18 cellular contexts compared by ENCODE assay signal in genomic region chr4:3702551-3703221, GRCh38.
"Had no signal": no experiment of that assay in that cellular context is flagged by ENCODE, and none has a peak within 500 bp of the region (broad histone marks: within the 10 kb centered on the region; RNA-seq: fewer than 3 reads in every experiment).

No MANE protein-coding gene starts in this region.

- H3K27me3 ChIP-seq: ascending aorta, testis had no signal

- H3K9me3 ChIP-seq: ascending aorta, testis had no signal

- H3K36me3 ChIP-seq: ascending aorta, breast epithelium, stomach, upper lobe of left lung, WERI-Rb-1 had no signal

- H3K27ac ChIP-seq: ascending aorta, breast epithelium, skin epidermis, stomach, testis, upper lobe of left lung, WERI-Rb-1 had no signal

- H3K27ac Mint-ChIP-seq: activated naive CD4-positive, alpha-beta T cell treated with anti-CD3 and anti-CD28 coated beads, Interleukin-2, amount 10 ng/mL, durations not matched to agents 7 days and 5 days; natural killer cell treated with Interleukin-12 subunit alpha and Interleukin-12 subunit beta and Interleukin-15 and Interleukin-18, amount 100 ng/mL, for 72 hours had no signal

- H3K4me3 Mint-ChIP-seq: activated naive CD4-positive, alpha-beta T cell treated with anti-CD3 and anti-CD28 coated beads, Interleukin-2, amount 10 ng/mL, durations not matched to agents 7 days and 5 days; natural killer cell treated with Interleukin-12 subunit alpha and Interleukin-12 subunit beta and Interleukin-15 and Interleukin-18, amount 100 ng/mL, for 72 hours had no signal

- ATAC-seq: natural killer cell treated with Interleukin-12 subunit alpha and Interleukin-12 subunit beta and Interleukin-15 and Interleukin-18, amount 100 ng/mL, for 72 hours had no signal

- H3K36me3 Mint-ChIP-seq: activated naive CD4-positive, alpha-beta T cell treated with anti-CD3 and anti-CD28 coated beads, Interleukin-2, amount 10 ng/mL, durations not matched to agents 7 days and 5 days; natural killer cell treated with Interleukin-12 subunit alpha and Interleukin-12 subunit beta and Interleukin-15 and Interleukin-18, amount 100 ng/mL, for 72 hours had no signal

- H3K4me1 Mint-ChIP-seq: activated naive CD4-positive, alpha-beta T cell treated with anti-CD3 and anti-CD28 coated beads, Interleukin-2, amount 10 ng/mL, durations not matched to agents 7 days and 5 days had no signal

- DNase-seq: activated CD4-positive, alpha-beta T cell treated with anti-CD3 and anti-CD28 coated beads for 1 hour; activated CD8-positive, alpha-beta memory T cell treated with anti-CD3 and anti-CD28 coated beads for 24 hours; activated CD8-positive, alpha-beta memory T cell treated with anti-CD3 and anti-CD28 coated beads, Interleukin-2, amount 50 U/mL, for 48 hours; activated effector memory CD4-positive, alpha-beta T cell treated with Interleukin-2 at 50 U/mL for 16 hours; activated naive CD4-positive, alpha-beta T cell treated with anti-CD3 and anti-CD28 coated beads, Interleukin-2, amount 10 ng/mL, durations not matched to agents 7 days and 5 days; activated T-cell treated with anti-CD3 and anti-CD28 coated beads, Interleukin-2, amount 50 U/mL, for 48 hours; cerebellar nuclear complex; effector CD4-positive, alpha-beta T cell; stimulated activated CD4-positive, alpha-beta T cell treated with anti-CD3 and anti-CD28 coated beads, Interleukin-15, amount 100 ng/mL, for 24 hours; stimulated activated CD4-positive, alpha-beta T cell treated with anti-CD3 and anti-CD28 coated beads, Interleukin-2, amount 100 ng/mL, for 48 hours; stomach; testis; WERI-Rb-1 had no signal

- H3K4me3 ChIP-seq: ascending aorta, breast epithelium, skin epidermis, stomach, testis, upper lobe of left lung had no signal

- H3K4me1 ChIP-seq: breast epithelium, stomach, testis, upper lobe of left lung had no signal

- H3K9me3 Mint-ChIP-seq: activated naive CD4-positive, alpha-beta T cell treated with anti-CD3 and anti-CD28 coated beads, Interleukin-2, amount 10 ng/mL, durations not matched to agents 7 days and 5 days; natural killer cell treated with Interleukin-12 subunit alpha and Interleukin-12 subunit beta and Interleukin-15 and Interleukin-18, amount 100 ng/mL, for 72 hours had no signal
